9 cellular contexts compared by ENCODE assay signal in genomic region chr16:68902376-68903345, GRCh38. TPM values are rescaled to one million over a fixed set of nuclear protein-coding genes. Genes with fewer than 3 reads are reported as not detected.
DNase-seq lines count a peak whose midpoint lies in the region; ATAC-seq and TF ChIP-seq lines count a peak whose summit lies in the region.
"Had no signal": no experiment of that assay in that cellular context is flagged by ENCODE, and none has a peak within 500 bp of the region (broad histone marks: within the 10 kb centered on the region; RNA-seq: fewer than 3 reads in every experiment).

No MANE protein-coding gene starts in this region.

- 55 to 60% methylated on average over 6 of the region's 6 CpGs for WGBS in tibial nerve, 2 donors

- H3K27ac ChIP-seq in HEK293 (ENCODE audit: extremely low read depth, low read depth, low read length) (no peak overlapping the region), tibial nerve (no peak overlapping the region)
- H3K27ac ChIP-seq: epithelial cell of prostate had no signal

- H3K27me3 ChIP-seq in BJ (ENCODE audit: control insufficient read depth, insufficient read depth, low read length) (no peaks in the 10 kb centered on the region), tibial nerve (no peaks in the 10 kb centered on the region)

- no peak for TF ChIP-seq EP300 in tibial nerve (IDR thresholded peaks at IDR 0.05)

- ATAC-seq in HG02610 (IDR thresholded peaks at IDR 0.05; ENCODE audit: unreplicated experiment), result no peak

- peak; percentile 74 for TF ChIP-seq CTCF in BJ (IDR thresholded peaks at IDR 0.05; ENCODE audit: insufficient read depth, low read depth, low read length)
- TF ChIP-seq CTCF in HEK293 (tag by site-specific recombination; IDR thresholded peaks at IDR 0.05), result 0 out of 2 replicates have a peak, but pooled peaks have one; percentile 20
- TF ChIP-seq CTCF in astrocyte of the spinal cord (IDR thresholded peaks at IDR 0.05; ENCODE audit: low read depth, low read length), result peak; percentile 81
- TF ChIP-seq CTCF in tibial nerve (IDR thresholded peaks at IDR 0.05), result peak; percentile 18 to 36 (median 23)

- in situ Hi-C loops in astrocyte of the spinal cord (cut with HindIII; ENCODE audit: low sequenced_read_pairs), result no loop called here

- no peak for TF ChIP-seq POLR2A in tibial nerve (IDR thresholded peaks at IDR 0.05)

- no peaks in the 10 kb centered on the region for H3K4me1 ChIP-seq in HEK293 (ENCODE audit: control insufficient read depth, insufficient read depth, low read length)
- no peaks in the 10 kb centered on the region for H3K4me1 ChIP-seq in tibial nerve

- POLR2A ChIA-PET in BJ (lab: Charles Lee), result interaction anchor here (0.7 kb wide), 1 partner anchor 69 kb away, joined by 4 read pairs; no protein-coding TSS in a partner anchor
- POLR2A ChIA-PET in HEK293 (lab: Yijun Ruan, JAX), result interaction anchor here (0.6 kb wide), 1 partner anchor 226 kb away, joined by 5 read pairs; no protein-coding TSS in a partner anchor

- no peak overlapping the region for H3K4me3 ChIP-seq in BJ (ENCODE audit: low read depth, low read length)
- H3K4me3 ChIP-seq in HEK293 (ENCODE audit: low read depth, low read length), result no peak overlapping the region
- no peak overlapping the region for H3K4me3 ChIP-seq in astrocyte of the spinal cord (ENCODE audit: low read depth, low read length)
- H3K4me3 ChIP-seq in tibial nerve, result no peak overlapping the region

- CTCF ChIA-PET in BJ (lab: Yijun Ruan, JAX), result interaction anchor here (0.7 to 11.7 kb wide), 16 partner anchors 10 to 312 kb away, joined by 3 to 146 read pairs (median 4); no protein-coding TSS in a partner anchor
- CTCF ChIA-PET in HEK293 (lab: Yijun Ruan, JAX), result interaction anchor here (0.6 to 5.1 kb wide), 37 partner anchors 8 to 1027 kb away, joined by 3 to 51 read pairs (median 4); partner anchors contain the start of gene HAS3

- H3K9me3 ChIP-seq in HEK293 (ENCODE audit: control insufficient read depth, insufficient read depth, low read depth, low read length) (no peaks in the 10 kb centered on the region), tibial nerve (no peaks in the 10 kb centered on the region)

- H3K36me3 ChIP-seq in BJ (ENCODE audit: control insufficient read depth, insufficient read depth, low read length), result no peaks in the 10 kb centered on the region
- no peaks in the 10 kb centered on the region; a peak in 1 of 3 replicates for H3K36me3 ChIP-seq in HEK293 (ENCODE audit: control insufficient read depth in 2 of 2, insufficient read depth in 1 of 2, low read length in 2 of 2)
- peaks cover 0 to 45% (median 0%) of the 10 kb centered on the region in 3 donors for H3K36me3 ChIP-seq in tibial nerve

- DNase-seq in BJ (ENCODE audit: low read depth) (no peak), NCI-H460 (ENCODE audit: extremely low read depth, low read depth) (peak; percentile 62), astrocyte of the spinal cord (ENCODE audit: low read depth, low spot score) (peak; percentile 69), inferior parietal cortex (ENCODE audit: extremely low spot score) (peak; percentile 79), tibial nerve (ENCODE audit: low spot score in 2 of 2) (no peak), mesenteric fat pad (ENCODE audit: low spot score) (no peak)

TF ChIP-seq in HEK293, 187 proteins besides CTCF, POLR2A, EP300 and RAD21:
- TF ChIP-seq ZNF654 (tag by site-specific recombination; IDR thresholded peaks at IDR 0.05; ENCODE audit: low read depth), result peak; percentile 84
- TF ChIP-seq, protein P1, sequence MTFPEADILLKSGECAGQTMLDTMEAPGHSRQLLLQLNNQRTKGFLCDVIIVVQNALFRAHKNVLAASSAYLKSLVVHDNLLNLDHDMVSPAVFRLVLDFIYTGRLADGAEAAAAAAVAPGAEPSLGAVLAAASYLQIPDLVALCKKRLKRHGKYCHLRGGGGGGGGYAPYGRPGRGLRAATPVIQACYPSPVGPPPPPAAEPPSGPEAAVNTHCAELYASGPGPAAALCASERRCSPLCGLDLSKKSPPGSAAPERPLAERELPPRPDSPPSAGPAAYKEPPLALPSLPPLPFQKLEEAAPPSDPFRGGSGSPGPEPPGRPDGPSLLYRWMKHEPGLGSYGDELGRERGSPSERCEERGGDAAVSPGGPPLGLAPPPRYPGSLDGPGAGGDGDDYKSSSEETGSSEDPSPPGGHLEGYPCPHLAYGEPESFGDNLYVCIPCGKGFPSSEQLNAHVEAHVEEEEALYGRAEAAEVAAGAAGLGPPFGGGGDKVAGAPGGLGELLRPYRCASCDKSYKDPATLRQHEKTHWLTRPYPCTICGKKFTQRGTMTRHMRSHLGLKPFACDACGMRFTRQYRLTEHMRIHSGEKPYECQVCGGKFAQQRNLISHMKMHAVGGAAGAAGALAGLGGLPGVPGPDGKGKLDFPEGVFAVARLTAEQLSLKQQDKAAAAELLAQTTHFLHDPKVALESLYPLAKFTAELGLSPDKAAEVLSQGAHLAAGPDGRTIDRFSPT (tag by site-specific recombination; IDR thresholded peaks at IDR 0.05), result no peak
- TF ChIP-seq ZNF510 (tag by site-specific recombination; IDR thresholded peaks at IDR 0.05; ENCODE audit: insufficient replicate concordance), result no peak
- no peak for TF ChIP-seq ZBTB1 (tag by site-specific recombination; IDR thresholded peaks at IDR 0.05)
TF ChIP-seq in HEK293: peak in this region for 1.

RNA-seq across cellular contexts. Expression of gene TANGO6, which starts 59.3 kb away (rescaled TPM):
- 13.0 and 14.6 TPM in 2 replicates for polyA plus RNA-seq in BJ (2011; rRNA removed)
- 58.5 and 83.2 TPM in 2 replicates for polyA minus RNA-seq in BJ (2011; rRNA and poly(A)+ RNA removed)
- total RNA-seq in NCI-H460 (2014; rRNA removed; shearing (Covaris generic)), result 22.3 and 22.6 TPM in 2 replicates
- 16.5 and 19.0 TPM in 2 replicates for polyA plus RNA-seq in NCI-H460 (2014; cell fraction: nucleus; rRNA removed)
- total RNA-seq in tibial nerve, result 10 to 100 TPM; 18.4 to 36.0 (median 23.3) TPM
- 23.0 TPM for total RNA-seq in mesenteric fat pad

Comparison
In these comparisons a context has a peak if more than half of its experiments do, and no peak if none do; other contexts are left out.
1. DNase-seq: peak in NCI-H460 (single experiment), astrocyte of the spinal cord (single experiment) and inferior parietal cortex (single experiment); none in BJ (single experiment), tibial nerve (0 of 2) and mesenteric fat pad (single experiment).
2. CTCF ChIP-seq: peak in every context shown above with its lines; median percentile 81 in astrocyte of the spinal cord; 74 in BJ; 23 in tibial nerve; 20 in HEK293.